Comparison of ENCODE assay signal across 1 cellular context in the genomic region with DNA sequence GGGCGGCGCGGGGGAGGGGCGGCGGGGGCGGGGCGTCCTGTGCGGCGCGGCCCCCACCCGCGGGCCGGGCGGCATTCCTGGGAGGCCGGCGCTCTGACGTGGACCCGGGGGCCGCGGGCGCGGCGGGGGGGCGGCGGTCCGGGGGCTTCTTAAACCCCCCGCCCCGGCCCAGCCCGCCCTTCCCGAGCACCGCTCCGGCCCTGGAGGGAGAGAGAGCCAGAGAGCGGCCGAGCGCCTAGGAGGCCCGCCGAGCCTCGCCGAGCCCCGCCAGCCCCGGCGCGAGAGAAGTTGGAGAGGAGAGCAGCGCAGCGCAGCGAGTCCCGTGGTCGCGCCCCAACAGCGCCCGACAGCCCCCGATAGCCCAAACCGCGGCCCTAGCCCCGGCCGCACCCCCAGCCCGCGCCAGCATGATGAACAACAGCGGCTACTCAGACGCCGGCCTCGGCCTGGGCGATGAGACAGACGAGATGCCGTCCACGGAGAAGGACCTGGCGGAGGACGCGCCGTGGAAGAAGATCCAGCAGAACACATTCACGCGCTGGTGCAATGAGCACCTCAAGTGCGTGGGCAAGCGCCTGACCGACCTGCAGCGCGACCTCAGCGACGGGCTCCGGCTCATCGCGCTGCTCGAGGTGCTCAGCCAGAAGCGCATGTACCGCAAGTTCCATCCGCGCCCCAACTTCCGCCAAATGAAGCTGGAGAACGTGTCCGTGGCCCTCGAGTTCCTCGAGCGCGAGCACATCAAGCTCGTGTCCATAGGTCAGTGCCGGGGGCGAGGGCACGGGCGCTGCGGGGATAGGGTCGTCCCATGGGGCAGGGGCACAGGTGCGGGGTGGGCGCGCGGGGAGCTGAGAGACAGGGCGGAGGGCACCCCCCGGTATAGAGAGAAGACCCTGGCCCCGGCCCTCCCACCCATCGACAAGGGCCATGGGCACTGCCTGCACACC.
TF ChIP-seq lines count a peak whose summit lies in the region.

A gene with protein sequence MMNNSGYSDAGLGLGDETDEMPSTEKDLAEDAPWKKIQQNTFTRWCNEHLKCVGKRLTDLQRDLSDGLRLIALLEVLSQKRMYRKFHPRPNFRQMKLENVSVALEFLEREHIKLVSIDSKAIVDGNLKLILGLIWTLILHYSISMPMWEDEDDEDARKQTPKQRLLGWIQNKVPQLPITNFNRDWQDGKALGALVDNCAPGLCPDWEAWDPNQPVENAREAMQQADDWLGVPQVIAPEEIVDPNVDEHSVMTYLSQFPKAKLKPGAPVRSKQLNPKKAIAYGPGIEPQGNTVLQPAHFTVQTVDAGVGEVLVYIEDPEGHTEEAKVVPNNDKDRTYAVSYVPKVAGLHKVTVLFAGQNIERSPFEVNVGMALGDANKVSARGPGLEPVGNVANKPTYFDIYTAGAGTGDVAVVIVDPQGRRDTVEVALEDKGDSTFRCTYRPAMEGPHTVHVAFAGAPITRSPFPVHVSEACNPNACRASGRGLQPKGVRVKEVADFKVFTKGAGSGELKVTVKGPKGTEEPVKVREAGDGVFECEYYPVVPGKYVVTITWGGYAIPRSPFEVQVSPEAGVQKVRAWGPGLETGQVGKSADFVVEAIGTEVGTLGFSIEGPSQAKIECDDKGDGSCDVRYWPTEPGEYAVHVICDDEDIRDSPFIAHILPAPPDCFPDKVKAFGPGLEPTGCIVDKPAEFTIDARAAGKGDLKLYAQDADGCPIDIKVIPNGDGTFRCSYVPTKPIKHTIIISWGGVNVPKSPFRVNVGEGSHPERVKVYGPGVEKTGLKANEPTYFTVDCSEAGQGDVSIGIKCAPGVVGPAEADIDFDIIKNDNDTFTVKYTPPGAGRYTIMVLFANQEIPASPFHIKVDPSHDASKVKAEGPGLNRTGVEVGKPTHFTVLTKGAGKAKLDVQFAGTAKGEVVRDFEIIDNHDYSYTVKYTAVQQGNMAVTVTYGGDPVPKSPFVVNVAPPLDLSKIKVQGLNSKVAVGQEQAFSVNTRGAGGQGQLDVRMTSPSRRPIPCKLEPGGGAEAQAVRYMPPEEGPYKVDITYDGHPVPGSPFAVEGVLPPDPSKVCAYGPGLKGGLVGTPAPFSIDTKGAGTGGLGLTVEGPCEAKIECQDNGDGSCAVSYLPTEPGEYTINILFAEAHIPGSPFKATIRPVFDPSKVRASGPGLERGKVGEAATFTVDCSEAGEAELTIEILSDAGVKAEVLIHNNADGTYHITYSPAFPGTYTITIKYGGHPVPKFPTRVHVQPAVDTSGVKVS (N-terminal part only) (plus strand): TSS at position 176 of the 947 bp plus-strand sequence. CDS start 232 bp downstream, at position 408.

TF ChIP-seq in SK-N-SH, 30 proteins besides CTCF, POLR2A, EP300 and RAD21 (continued from another document):
- TF ChIP-seq FOSL2 (IDR thresholded peaks at IDR 0.05; ENCODE audit: borderline replicate concordance, low read depth), result peak; percentile 14; the same call in 1 of the 2 replicates
- peak; percentile 93 for TF ChIP-seq POLR2AphosphoS5 (IDR thresholded peaks at IDR 0.05; ENCODE audit: low read depth, low read length)
- TF ChIP-seq, protein P1, sequence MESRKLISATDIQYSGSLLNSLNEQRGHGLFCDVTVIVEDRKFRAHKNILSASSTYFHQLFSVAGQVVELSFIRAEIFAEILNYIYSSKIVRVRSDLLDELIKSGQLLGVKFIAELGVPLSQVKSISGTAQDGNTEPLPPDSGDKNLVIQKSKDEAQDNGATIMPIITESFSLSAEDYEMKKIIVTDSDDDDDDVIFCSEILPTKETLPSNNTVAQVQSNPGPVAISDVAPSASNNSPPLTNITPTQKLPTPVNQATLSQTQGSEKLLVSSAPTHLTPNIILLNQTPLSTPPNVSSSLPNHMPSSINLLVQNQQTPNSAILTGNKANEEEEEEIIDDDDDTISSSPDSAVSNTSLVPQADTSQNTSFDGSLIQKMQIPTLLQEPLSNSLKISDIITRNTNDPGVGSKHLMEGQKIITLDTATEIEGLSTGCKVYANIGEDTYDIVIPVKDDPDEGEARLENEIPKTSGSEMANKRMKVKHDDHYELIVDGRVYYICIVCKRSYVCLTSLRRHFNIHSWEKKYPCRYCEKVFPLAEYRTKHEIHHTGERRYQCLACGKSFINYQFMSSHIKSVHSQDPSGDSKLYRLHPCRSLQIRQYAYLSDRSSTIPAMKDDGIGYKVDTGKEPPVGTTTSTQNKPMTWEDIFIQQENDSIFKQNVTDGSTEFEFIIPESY (IDR thresholded peaks at IDR 0.05; ENCODE audit: borderline replicate concordance, low read depth), result no peak
- no peak for TF ChIP-seq SMC3 (IDR thresholded peaks at IDR 0.05; ENCODE audit: low read depth, low read length)
- peak; percentile 80 for TF ChIP-seq TAF1 (IDR thresholded peaks at IDR 0.05; ENCODE audit: borderline replicate concordance, low read depth, low read length)
- no peak for TF ChIP-seq RXRA (IDR thresholded peaks at IDR 0.05; ENCODE audit: borderline replicate concordance, low read depth)
- TF ChIP-seq, protein P2, sequence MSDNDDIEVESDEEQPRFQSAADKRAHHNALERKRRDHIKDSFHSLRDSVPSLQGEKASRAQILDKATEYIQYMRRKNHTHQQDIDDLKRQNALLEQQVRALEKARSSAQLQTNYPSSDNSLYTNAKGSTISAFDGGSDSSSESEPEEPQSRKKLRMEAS (IDR thresholded peaks at IDR 0.05; ENCODE audit: low read depth), result peak; percentile 52; the same call in 1 of the 2 replicates
- TF ChIP-seq GATA2 (CRISPR knock-in tag; IDR thresholded peaks at IDR 0.05), result no peak
- no peak for TF ChIP-seq RFX5 (IDR thresholded peaks at IDR 0.05; ENCODE audit: low read length)
- TF ChIP-seq RCOR1 (IDR thresholded peaks at IDR 0.05; ENCODE audit: low read length), result no peak
- TF ChIP-seq, protein P3, sequence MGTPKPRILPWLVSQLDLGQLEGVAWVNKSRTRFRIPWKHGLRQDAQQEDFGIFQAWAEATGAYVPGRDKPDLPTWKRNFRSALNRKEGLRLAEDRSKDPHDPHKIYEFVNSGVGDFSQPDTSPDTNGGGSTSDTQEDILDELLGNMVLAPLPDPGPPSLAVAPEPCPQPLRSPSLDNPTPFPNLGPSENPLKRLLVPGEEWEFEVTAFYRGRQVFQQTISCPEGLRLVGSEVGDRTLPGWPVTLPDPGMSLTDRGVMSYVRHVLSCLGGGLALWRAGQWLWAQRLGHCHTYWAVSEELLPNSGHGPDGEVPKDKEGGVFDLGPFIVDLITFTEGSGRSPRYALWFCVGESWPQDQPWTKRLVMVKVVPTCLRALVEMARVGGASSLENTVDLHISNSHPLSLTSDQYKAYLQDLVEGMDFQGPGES (IDR thresholded peaks at IDR 0.05; ENCODE audit: low read depth, low read length), result no peak
- no peak for TF ChIP-seq YY1 (IDR thresholded peaks at IDR 0.05; ENCODE audit: low read depth)
- TF ChIP-seq TEAD4 (IDR thresholded peaks at IDR 0.05; ENCODE audit: borderline replicate concordance, insufficient read depth), result peak; percentile 83; the same call in 1 of the 2 replicates
- TF ChIP-seq ELF1 (IDR thresholded peaks at IDR 0.05), result no peak
- TF ChIP-seq TCF12 (IDR thresholded peaks at IDR 0.05), result no peak
- TF ChIP-seq, protein P4, sequence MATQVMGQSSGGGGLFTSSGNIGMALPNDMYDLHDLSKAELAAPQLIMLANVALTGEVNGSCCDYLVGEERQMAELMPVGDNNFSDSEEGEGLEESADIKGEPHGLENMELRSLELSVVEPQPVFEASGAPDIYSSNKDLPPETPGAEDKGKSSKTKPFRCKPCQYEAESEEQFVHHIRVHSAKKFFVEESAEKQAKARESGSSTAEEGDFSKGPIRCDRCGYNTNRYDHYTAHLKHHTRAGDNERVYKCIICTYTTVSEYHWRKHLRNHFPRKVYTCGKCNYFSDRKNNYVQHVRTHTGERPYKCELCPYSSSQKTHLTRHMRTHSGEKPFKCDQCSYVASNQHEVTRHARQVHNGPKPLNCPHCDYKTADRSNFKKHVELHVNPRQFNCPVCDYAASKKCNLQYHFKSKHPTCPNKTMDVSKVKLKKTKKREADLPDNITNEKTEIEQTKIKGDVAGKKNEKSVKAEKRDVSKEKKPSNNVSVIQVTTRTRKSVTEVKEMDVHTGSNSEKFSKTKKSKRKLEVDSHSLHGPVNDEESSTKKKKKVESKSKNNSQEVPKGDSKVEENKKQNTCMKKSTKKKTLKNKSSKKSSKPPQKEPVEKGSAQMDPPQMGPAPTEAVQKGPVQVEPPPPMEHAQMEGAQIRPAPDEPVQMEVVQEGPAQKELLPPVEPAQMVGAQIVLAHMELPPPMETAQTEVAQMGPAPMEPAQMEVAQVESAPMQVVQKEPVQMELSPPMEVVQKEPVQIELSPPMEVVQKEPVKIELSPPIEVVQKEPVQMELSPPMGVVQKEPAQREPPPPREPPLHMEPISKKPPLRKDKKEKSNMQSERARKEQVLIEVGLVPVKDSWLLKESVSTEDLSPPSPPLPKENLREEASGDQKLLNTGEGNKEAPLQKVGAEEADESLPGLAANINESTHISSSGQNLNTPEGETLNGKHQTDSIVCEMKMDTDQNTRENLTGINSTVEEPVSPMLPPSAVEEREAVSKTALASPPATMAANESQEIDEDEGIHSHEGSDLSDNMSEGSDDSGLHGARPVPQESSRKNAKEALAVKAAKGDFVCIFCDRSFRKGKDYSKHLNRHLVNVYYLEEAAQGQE (IDR thresholded peaks at IDR 0.05; ENCODE audit: low read depth, low read length), result 0 out of 2 replicates have a peak, but pooled peaks have one; percentile 23
- TF ChIP-seq, protein P5, sequence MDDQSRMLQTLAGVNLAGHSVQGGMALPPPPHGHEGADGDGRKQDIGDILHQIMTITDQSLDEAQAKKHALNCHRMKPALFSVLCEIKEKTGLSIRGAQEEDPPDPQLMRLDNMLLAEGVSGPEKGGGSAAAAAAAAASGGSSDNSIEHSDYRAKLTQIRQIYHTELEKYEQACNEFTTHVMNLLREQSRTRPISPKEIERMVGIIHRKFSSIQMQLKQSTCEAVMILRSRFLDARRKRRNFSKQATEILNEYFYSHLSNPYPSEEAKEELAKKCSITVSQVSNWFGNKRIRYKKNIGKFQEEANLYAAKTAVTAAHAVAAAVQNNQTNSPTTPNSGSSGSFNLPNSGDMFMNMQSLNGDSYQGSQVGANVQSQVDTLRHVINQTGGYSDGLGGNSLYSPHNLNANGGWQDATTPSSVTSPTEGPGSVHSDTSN (IDR thresholded peaks at IDR 0.05), result no peak
- no peak; the same call in 1 of the 2 replicates for TF ChIP-seq FOXM1 (IDR thresholded peaks at IDR 0.05; ENCODE audit: low read depth)
